19 cellular contexts compared by ENCODE assay signal in the genomic region with DNA sequence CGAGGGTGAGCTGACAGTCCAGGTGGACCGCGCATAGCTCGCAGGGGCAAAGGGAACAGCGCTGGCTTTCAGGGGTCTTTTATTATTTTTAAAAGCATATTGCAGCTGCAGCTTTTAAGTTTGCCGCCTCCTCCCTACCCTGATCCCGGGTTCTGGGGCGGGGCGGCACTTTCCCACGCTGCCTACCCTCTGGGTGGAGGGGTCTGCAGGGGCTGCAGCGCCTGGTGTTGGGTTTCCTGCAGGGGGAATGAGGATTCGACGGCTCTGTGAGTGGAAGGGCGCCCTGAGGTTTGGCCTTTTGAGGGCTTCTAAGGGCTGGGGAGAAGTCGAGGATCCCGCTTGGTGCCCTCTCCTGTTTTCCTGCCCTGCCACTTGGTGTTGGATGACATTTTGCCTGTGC.
A peak's percentile ranks its signal among the peaks of the same experiment; 100 is the strongest.
DNase-seq lines count a peak whose midpoint lies in the region; ATAC-seq, FAIRE-seq and TF ChIP-seq lines count a peak whose summit lies in the region.
"Had no signal": no experiment of that assay in that cellular context is flagged by ENCODE, and none has a peak within 500 bp of the region (broad histone marks: within the 10 kb centered on the region; RNA-seq: fewer than 3 reads in every experiment).

No MANE protein-coding gene starts in this region.

- no peak overlapping the region for H2AK5ac ChIP-seq in mesenchymal stem cell (ENCODE audit: low read length, severe bottlenecking)

- TF ChIP-seq CTCF in astrocyte of the cerebellum (IDR thresholded peaks at IDR 0.05; ENCODE audit: low read depth, low read length, missing control alignments) = no peak

- H3K18ac ChIP-seq in mesenchymal stem cell (ENCODE audit: low read depth in 1 of 2, low read length in 2 of 2) = no peak overlapping the region

- no peak overlapping the region for H4K91ac ChIP-seq in mesenchymal stem cell (ENCODE audit: low read length)

- no peak overlapping the region for H3K4ac ChIP-seq in mesenchymal stem cell (ENCODE audit: low read depth in 1 of 2, low read length in 2 of 2)

- no peaks in the 10 kb centered on the region for H3K9me3 ChIP-seq in mesenchymal stem cell (ENCODE audit: control insufficient read depth, low read length)
- H3K9me3 ChIP-seq: adrenal gland, esophagus squamous epithelium, sigmoid colon, transverse colon had no signal

- H2BK15ac ChIP-seq in mesenchymal stem cell (ENCODE audit: low read depth, poor library complexity, severe bottlenecking) = no peak overlapping the region

- peak overlapping the region; percentile 32 for H3K27ac ChIP-seq in mesenchymal stem cell (ENCODE audit: low read length, poor library complexity, severe bottlenecking)
- H3K27ac ChIP-seq: adrenal gland, esophagus squamous epithelium, sigmoid colon, SK-N-MC, transverse colon had no signal

- H3K27ac Mint-ChIP-seq in stimulated activated naive CD8-positive, alpha-beta T cell treated with anti-CD3 and anti-CD28 coated beads, Interleukin-15, Interleukin-2, amounts not matched to agents 100 ng/mL and 50 ng/mL, for 24 hours = no peak overlapping the region
- H3K27ac Mint-ChIP-seq: naive B cell had no signal

- H3K27me3 ChIP-seq in mesenchymal stem cell (ENCODE audit: control insufficient read depth in 1 of 2, insufficient read depth in 1 of 2, low read length in 2 of 2) = peaks cover 0 to 26% of the 10 kb centered on the region in 2 experiments
- H3K27me3 ChIP-seq: transverse colon had no signal

- peaks cover 9% of the 10 kb centered on the region for H3K79me1 ChIP-seq in mesenchymal stem cell (replicated peaks; ENCODE audit: low read length, poor library complexity, severe bottlenecking)

- intact Hi-C loops in sciatic nerve (cut with DNase I) = no loop called here

- H3K4me2 ChIP-seq in mesenchymal stem cell (ENCODE audit: low read length, poor library complexity, severe bottlenecking) = peak overlapping the region; percentile 74

- no peak overlapping the region for H3K9ac ChIP-seq in mesenchymal stem cell (ENCODE audit: low read length)

- H3K36me3 ChIP-seq in mesenchymal stem cell (ENCODE audit: control insufficient read depth in 1 of 2, insufficient read depth in 2 of 2, low read depth in 1 of 2, low read length in 2 of 2) = no peaks in the 10 kb centered on the region
- H3K36me3 ChIP-seq: adrenal gland, esophagus squamous epithelium, sigmoid colon, transverse colon had no signal

- no peak for ATAC-seq in stimulated activated naive CD8-positive, alpha-beta T cell treated with anti-CD3 and anti-CD28 coated beads, Interleukin-15, Interleukin-2, amounts not matched to agents 100 U/mL and 50 U/mL, for 24 hours
- no peak for ATAC-seq in sciatic nerve

- no peak for DNase-seq in stimulated activated naive CD8-positive, alpha-beta T cell treated with anti-CD3 and anti-CD28 coated beads, Interleukin-15, Interleukin-2, amounts not matched to agents 100 U/mL and 50 U/mL, for 24 hours
- DNase-seq in astrocyte of the cerebellum (ENCODE audit: low read depth) (no peak), mesenchymal stem cell (no peak), NCI-H2107 treated with DMSO at 0.1 percent for 48 hours (lab: John Stamatoyannopoulos, UW; ENCODE audit: unreplicated experiment) (no peak), frontal cortex (ENCODE audit: low spot score in 2 of 2) (no peak), sciatic nerve (ENCODE audit: low spot score) (no peak), kidney glomerular epithelial cell (lab: John Stamatoyannopoulos, UW) (no peak)
- DNase-seq: adrenal gland, Calu3, esophagus squamous epithelium, GF-D8, hippocampal formation, naive B cell, NCI-H1417 treated with DMSO at 0.1 percent for 48 hours, NCI-H446, sigmoid colon, transverse colon had no signal

- no peak overlapping the region for H3K14ac ChIP-seq in mesenchymal stem cell (ENCODE audit: low read length in 2 of 2)

- in situ Hi-C loops in astrocyte of the cerebellum (cut with HindIII; ENCODE audit: low sequenced_read_pairs) = no loop called here

- H3K4me1 ChIP-seq in mesenchymal stem cell (ENCODE audit: control insufficient read depth, insufficient read depth, low read depth, low read length) = peaks cover 23% of the 10 kb centered on the region
- H3K4me1 ChIP-seq: adrenal gland, transverse colon had no signal

- H3K23ac ChIP-seq in mesenchymal stem cell (ENCODE audit: low read length in 2 of 2) = no peak overlapping the region

- no peak overlapping the region for H2BK120ac ChIP-seq in mesenchymal stem cell (ENCODE audit: low read depth, low read length)

- 30% methylated on average over 15 of the region's 16 CpGs for WGBS in mesenchymal stem cell

- no peak overlapping the region for H2AFZ ChIP-seq in mesenchymal stem cell (ENCODE audit: low read depth, low read length)

- H3K36me3 Mint-ChIP-seq in stimulated activated naive CD8-positive, alpha-beta T cell treated with anti-CD3 and anti-CD28 coated beads, Interleukin-15, Interleukin-2, amounts not matched to agents 100 ng/mL and 50 ng/mL, for 24 hours (ENCODE audit: low read depth) = no peaks in the 10 kb centered on the region
- H3K36me3 Mint-ChIP-seq: naive B cell had no signal

- no peak overlapping the region for H2BK5ac ChIP-seq in mesenchymal stem cell (ENCODE audit: low read depth, low read length, poor library complexity, severe bottlenecking)

- no peak for FAIRE-seq in frontal cortex (lab: Jason Lieb, UNC)

- no peak overlapping the region for H4K8ac ChIP-seq in mesenchymal stem cell (ENCODE audit: low read length)

- H3K4me1 Mint-ChIP-seq in stimulated activated naive CD8-positive, alpha-beta T cell treated with anti-CD3 and anti-CD28 coated beads, Interleukin-15, Interleukin-2, amounts not matched to agents 100 ng/mL and 50 ng/mL, for 24 hours (ENCODE audit: low read depth) = peaks cover 28% of the 10 kb centered on the region

- H3K9me3 Mint-ChIP-seq in stimulated activated naive CD8-positive, alpha-beta T cell treated with anti-CD3 and anti-CD28 coated beads, Interleukin-15, Interleukin-2, amounts not matched to agents 100 ng/mL and 50 ng/mL, for 24 hours = no peaks in the 10 kb centered on the region

- no peak overlapping the region for H2BK12ac ChIP-seq in mesenchymal stem cell (ENCODE audit: low read length in 2 of 2)

- peaks cover 5% of the 10 kb centered on the region for H3K27me3 Mint-ChIP-seq in stimulated activated naive CD8-positive, alpha-beta T cell treated with anti-CD3 and anti-CD28 coated beads, Interleukin-15, Interleukin-2, amounts not matched to agents 100 ng/mL and 50 ng/mL, for 24 hours

- peak overlapping the region; percentile 33 for H3K4me3 ChIP-seq in astrocyte of the cerebellum (ENCODE audit: low read depth, low read length)
- peak overlapping the region in 1 of 2 experiments; percentile 46 for H3K4me3 ChIP-seq in mesenchymal stem cell (ENCODE audit: insufficient read depth in 1 of 2, low read depth in 1 of 2, low read length in 2 of 2)
- H3K4me3 ChIP-seq: SK-N-MC had no signal

- H3K4me3 Mint-ChIP-seq in stimulated activated naive CD8-positive, alpha-beta T cell treated with anti-CD3 and anti-CD28 coated beads, Interleukin-15, Interleukin-2, amounts not matched to agents 100 ng/mL and 50 ng/mL, for 24 hours = peak overlapping the region; percentile 52
- H3K4me3 Mint-ChIP-seq: naive B cell had no signal
